ENCODE assay signal across 13 cellular contexts in the genomic region with DNA sequence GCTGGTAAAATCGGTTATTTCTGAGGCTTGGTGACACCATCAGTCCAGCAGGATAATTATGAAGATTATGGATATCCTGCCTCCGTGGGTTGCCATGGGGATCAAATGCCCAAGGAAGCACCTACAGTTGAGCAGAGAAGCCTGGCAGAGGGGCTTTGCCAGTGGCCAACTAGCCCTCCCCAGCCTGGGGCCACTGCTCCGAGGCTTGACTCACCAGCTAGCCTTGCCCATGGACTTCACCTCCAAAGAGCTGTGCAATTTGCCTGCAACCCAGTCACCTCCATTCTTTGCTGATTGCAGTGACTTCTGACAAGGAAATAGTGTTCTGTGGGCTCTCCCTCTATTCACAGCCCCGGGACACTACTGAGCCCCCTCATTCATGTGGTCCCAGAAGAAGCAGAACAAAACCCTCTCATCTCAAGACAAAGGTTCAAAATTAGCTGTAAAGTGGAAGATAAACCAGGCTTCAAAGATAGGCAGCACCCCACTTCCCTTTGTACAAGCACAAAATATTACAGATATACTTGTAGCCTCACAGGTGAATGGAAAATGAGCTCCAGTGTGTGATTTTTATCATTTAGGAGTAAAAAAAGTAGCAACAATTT. TPM values are rescaled to one million over a fixed set of nuclear protein-coding genes. Genes with fewer than 3 reads are reported as not detected.
DNase-seq lines count a peak whose midpoint lies in the region; ATAC-seq and TF ChIP-seq lines count a peak whose summit lies in the region.
"Had no signal": no experiment of that assay in that cellular context is flagged by ENCODE, and none has a peak within 500 bp of the region (broad histone marks: within the 10 kb centered on the region; RNA-seq: fewer than 3 reads in every experiment).

No MANE protein-coding gene starts in this region.

- no peak for TF ChIP-seq POLR2A in heart left ventricle (IDR thresholded peaks at IDR 0.05)
- TF ChIP-seq POLR2A in testis (IDR thresholded peaks at IDR 0.05) = no peak

- H3K9ac ChIP-seq in mucosa of rectum (ENCODE audit: low read depth in 1 of 2, low read length in 2 of 2) = no peak overlapping the region

- H3K27ac ChIP-seq in heart left ventricle = peak overlapping the region; percentile 72 to 95 (median 86)
- peak overlapping the region; percentile 1 to 76 for H3K27ac ChIP-seq in coronary artery
- peak overlapping the region; percentile 22 to 32 for H3K27ac ChIP-seq in mucosa of rectum (ENCODE audit: low read depth in 2 of 2, low read length in 2 of 2)
- H3K27ac ChIP-seq in upper lobe of right lung = peak overlapping the region; percentile 88
- peak overlapping the region in 1 of 2 donors; percentile 89 for H3K27ac ChIP-seq in testis

- no peak for DNase-seq in heart left ventricle
- DNase-seq in Right ventricle myocardium inferior (ENCODE audit: missing footprints) = no peak
- DNase-seq in coronary artery (ENCODE audit: low spot score) = no peak
- DNase-seq in upper lobe of right lung = peak; percentile 46
- DNase-seq in superior temporal gyrus (ENCODE audit: extremely low spot score) = no peak
- no peak for DNase-seq in testis
- DNase-seq: activated CD8-positive, alpha-beta memory T cell treated with anti-CD3 and anti-CD28 coated beads for 24 hours; DND-41; head of caudate nucleus; mesendoderm; NCI-H1930 had no signal

- 60 to 74% (median 67%) methylated on average over 4 of the region's 4 CpGs for WGBS in heart left ventricle, 4 donors
- WGBS in testis, 2 donors = 91 to 92% methylated on average over 2 to 4 of the region's 4 CpGs

- no peaks in the 10 kb centered on the region for H3K9me3 ChIP-seq in heart left ventricle
- no peaks in the 10 kb centered on the region for H3K9me3 ChIP-seq in mucosa of rectum (ENCODE audit: control insufficient read depth in 2 of 2, low read length in 2 of 2)
- no peaks in the 10 kb centered on the region for H3K9me3 ChIP-seq in upper lobe of right lung
- H3K9me3 ChIP-seq in testis = no peaks in the 10 kb centered on the region

- ATAC-seq in heart left ventricle (no peak), Right ventricle myocardium inferior (no peak), upper lobe of right lung (no peak)
- ATAC-seq in activated CD4-positive, CD25-positive, alpha-beta regulatory T cell treated with anti-CD3 and anti-CD28 coated beads, Interleukin-2, amount 50 U/mL, for 24 hours = no peak

- intact Hi-C loops in heart left ventricle (cut with DNase I) (loop anchor here in 3 of 10 donors (1.0 to 5.0 kb wide), 3 partner anchors 27 to 62 kb away; no protein-coding TSS in a partner anchor), Right ventricle myocardium inferior (cut with DNase I) (no loop called here), upper lobe of right lung (cut with DNase I) (no loop called here), testis (cut with DNase I; ENCODE audit: low total_unique reads) (no loop called here)

- TF ChIP-seq CTCF in heart left ventricle (IDR thresholded peaks at IDR 0.05) = no peak
- TF ChIP-seq CTCF in coronary artery (IDR thresholded peaks at IDR 0.05) = no peak
- no peak for TF ChIP-seq CTCF in upper lobe of right lung (IDR thresholded peaks at IDR 0.05)
- no peak for TF ChIP-seq CTCF in testis (IDR thresholded peaks at IDR 0.05)

- H3K4me1 ChIP-seq in heart left ventricle (peaks cover 0 to 82% (median 30%) of the 10 kb centered on the region in 12 donors), mucosa of rectum (ENCODE audit: control insufficient read depth in 2 of 2, insufficient read depth in 2 of 2, low read length in 2 of 2) (peaks cover 0 to 7% of the 10 kb centered on the region in 2 donors), upper lobe of right lung (peaks cover 6% of the 10 kb centered on the region), testis (peaks cover 19% of the 10 kb centered on the region)

- H3K36me3 ChIP-seq in heart left ventricle (peaks cover 0 to 15% (median 0%) of the 10 kb centered on the region in 9 donors), mucosa of rectum (ENCODE audit: control insufficient read depth in 2 of 2, insufficient read depth in 2 of 2, low read length in 2 of 2) (no peaks in the 10 kb centered on the region), upper lobe of right lung (peaks cover 7% of the 10 kb centered on the region), testis (ENCODE audit: low read depth, missing control alignments) (no peaks in the 10 kb centered on the region)

- H3K4me3 ChIP-seq in heart left ventricle (peak overlapping the region; percentile 13 to 63 (median 54)), coronary artery (peak overlapping the region; percentile 61), mucosa of rectum (ENCODE audit: low read length in 2 of 2) (peak overlapping the region in 1 of 2 donors; percentile 33), upper lobe of right lung (peak overlapping the region; percentile 46), testis (no peak overlapping the region)

- H3K27me3 ChIP-seq in heart left ventricle (no peaks in the 10 kb centered on the region), mucosa of rectum (ENCODE audit: control insufficient read depth in 2 of 2, insufficient read depth in 2 of 2, low read length in 2 of 2) (no peaks in the 10 kb centered on the region), upper lobe of right lung (no peaks in the 10 kb centered on the region), testis (no peaks in the 10 kb centered on the region)

RNA-seq across cellular contexts. Expression of gene PECAM1, which starts 1.6 kb away (rescaled TPM):
- total RNA-seq in heart left ventricle = 100 to 1,000 TPM in 6 of 9 donors, 10 to 100 TPM in 3; 66.2 to 259 (median 117) TPM
- polyA plus RNA-seq in heart left ventricle = 10 to 100 TPM; 26.1 to 74.2 TPM
- total RNA-seq in Right ventricle myocardium inferior = 116 TPM
- total RNA-seq in upper lobe of right lung = 631 TPM
- 10 to 100 TPM in 1 of 2 donors, 1 to 10 TPM in 1; 7.7 to 14.7 TPM for total RNA-seq in testis
- 33.0 TPM for polyA plus RNA-seq in testis (ENCODE audit: insufficient read depth, low read depth, low replicate concordance)

RNA-seq across cellular contexts. Expression of gene MILR1, which starts 59.9 kb away (rescaled TPM):
- total RNA-seq in heart left ventricle = 10 to 100 TPM in 1 of 9 donors, 1 to 10 TPM in 7, under 1 TPM in 1; 0.95 to 23.0 (median 2.4) TPM
- polyA plus RNA-seq in heart left ventricle = 1 to 10 TPM; 1.6 to 1.7 TPM
- total RNA-seq in Right ventricle myocardium inferior = 3.8 TPM
- 17.9 TPM for total RNA-seq in upper lobe of right lung
- total RNA-seq in testis = 1 to 10 TPM; 3.1 to 5.5 TPM
- 3.7 TPM for polyA plus RNA-seq in testis (ENCODE audit: insufficient read depth, low read depth, low replicate concordance)

Comparison
In these comparisons a context has a peak if more than half of its experiments do, and no peak if none do; other contexts are left out.
1. H3K4me3 ChIP-seq: peak in heart left ventricle (12 of 12), coronary artery (single experiment) and upper lobe of right lung (single experiment); none in testis (0 of 2).